ENCODE assay signal across 9 cellular contexts in genomic region chr14:102020058-102020971, GRCh38. TPM values are rescaled to one million over a fixed set of nuclear protein-coding genes. Genes with fewer than 3 reads are reported as not detected.
DNase-seq lines count a peak whose midpoint lies in the region; ATAC-seq and TF ChIP-seq lines count a peak whose summit lies in the region.
"Had no signal": no experiment of that assay in that cellular context is flagged by ENCODE, and none has a peak within 500 bp of the region (broad histone marks: within the 10 kb centered on the region; RNA-seq: fewer than 3 reads in every experiment).

No MANE protein-coding gene starts in this region.

- no peak overlapping the region for H3K4me2 ChIP-seq in GM23338

- 0 out of 2 replicates have a peak, but pooled peaks cover 22% of the 10 kb centered on the region for H3F3A ChIP-seq in GM23338 (replicated peaks; ENCODE audit: low read depth)

- H3K27ac ChIP-seq in naive thymus-derived CD4-positive, alpha-beta T cell (ENCODE audit: low read depth, low read length), result peak overlapping the region; percentile 51
- H3K27ac ChIP-seq in GM23338 (ENCODE audit: low read depth), result no peak overlapping the region

- H3K9me2 ChIP-seq in GM23338 (ENCODE audit: insufficient read depth), result no peaks in the 10 kb centered on the region

- no peaks in the 10 kb centered on the region for H3K79me2 ChIP-seq in GM23338 (replicated peaks; ENCODE audit: insufficient read depth)

- DNase-seq in AG04449 (ENCODE audit: low read depth, low spot score) (peak; percentile 71), M059J (ENCODE audit: low read depth) (peak; percentile 89), midbrain (lab: John Stamatoyannopoulos, UW) (no peak), GM23338 (ENCODE audit: low spot score) (no peak), iPS-NIHi11 (ENCODE audit: low spot score) (no peak), 8988T (no peak)
- peak; percentile 21 for DNase-seq in activated naive CD4-positive, alpha-beta T cell treated with Interleukin-2 at 50 U/mL for 16 hours
- DNase-seq in naive thymus-derived CD4-positive, alpha-beta T cell, result peak in 8 of 9 donors; percentile 35 to 71 (median 60)
- DNase-seq: NCI-H1436 had no signal

- peaks cover 27 to 81% (median 41%) of the 10 kb centered on the region in 3 experiments for H3K36me3 ChIP-seq in naive thymus-derived CD4-positive, alpha-beta T cell (ENCODE audit: control insufficient read depth in 2 of 3, insufficient read depth in 3 of 3, low read length in 3 of 3)
- H3K36me3 ChIP-seq in GM23338 (ENCODE audit: insufficient read depth), result peaks cover 76% of the 10 kb centered on the region

- TF ChIP-seq CTCF in AG04449 (IDR thresholded peaks at IDR 0.05; ENCODE audit: insufficient read depth, low read length, missing control alignments), result no peak
- TF ChIP-seq CTCF in GM23338 (conservative IDR thresholded peaks at IDR 0.05; ENCODE audit: low read depth in 2 of 2), result no peak

- no peak overlapping the region for H3K4me3 ChIP-seq in AG04449 (ENCODE audit: low read depth, low read length)
- H3K4me3 ChIP-seq in naive thymus-derived CD4-positive, alpha-beta T cell (ENCODE audit: low read length), result no peak overlapping the region
- H3K4me3 ChIP-seq in GM23338, result no peak overlapping the region

- POLR2A ChIA-PET in AG04449 (lab: Yijun Ruan, JAX), result interaction anchor here (1.7 kb wide), 1 partner anchor 8 kb away, joined by 4 read pairs; no protein-coding TSS in a partner anchor
- POLR2A ChIA-PET in naive thymus-derived CD4-positive, alpha-beta T cell (lab: Charles Lee), result interaction anchor here (0.8 to 1.6 kb wide), 4 partner anchors 13 to 75 kb away, joined by 3 to 6 read pairs (median 3); no protein-coding TSS in a partner anchor

- H3K4me1 Mint-ChIP-seq in naive thymus-derived CD4-positive, alpha-beta T cell, result peaks cover 11 to 23% (median 15%) of the 10 kb centered on the region in 7 donors
- H3K4me1 Mint-ChIP-seq in GM23338, result no peaks in the 10 kb centered on the region

- H2AFZ ChIP-seq in GM23338, result no peak overlapping the region

- H3K9me3 Mint-ChIP-seq in naive thymus-derived CD4-positive, alpha-beta T cell, result no peaks in the 10 kb centered on the region
- no peaks in the 10 kb centered on the region for H3K9me3 Mint-ChIP-seq in GM23338

- no peaks in the 10 kb centered on the region for H3K9me3 ChIP-seq in naive thymus-derived CD4-positive, alpha-beta T cell (ENCODE audit: control insufficient read depth in 2 of 3, low read length in 3 of 3)

- peak overlapping the region; percentile 9 to 81 (median 60) for H3K4me3 Mint-ChIP-seq in naive thymus-derived CD4-positive, alpha-beta T cell
- H3K4me3 Mint-ChIP-seq in GM23338, result no peak overlapping the region

- H3K27me3 Mint-ChIP-seq in naive thymus-derived CD4-positive, alpha-beta T cell, result no peaks in the 10 kb centered on the region
- H3K27me3 Mint-ChIP-seq in GM23338 (ENCODE audit: insufficient read depth, low read depth, poor library complexity), result peaks cover 8% of the 10 kb centered on the region

- peaks cover 9 to 50% (median 28%) of the 10 kb centered on the region in 5 donors for H3K36me3 Mint-ChIP-seq in naive thymus-derived CD4-positive, alpha-beta T cell
- peaks cover 93% of the 10 kb centered on the region for H3K36me3 Mint-ChIP-seq in GM23338 (ENCODE audit: low read depth)

- CTCF ChIA-PET in AG04449 (lab: Yijun Ruan, JAX), result interaction anchor here (0.9 to 1.8 kb wide), 4 partner anchors 8 to 76 kb away, joined by 3 to 5 read pairs (median 4); no protein-coding TSS in a partner anchor
- CTCF ChIA-PET in naive thymus-derived CD4-positive, alpha-beta T cell (lab: Charles Lee), result interaction anchor here (0.7 to 1.2 kb wide), 4 partner anchors 46 to 1391 kb away, joined by 3 read pairs; no protein-coding TSS in a partner anchor

- intact Hi-C loops in naive thymus-derived CD4-positive, alpha-beta T cell (cut with micrococcal nuclease), result loop anchor here (1.0 to 2.0 kb wide), 5 partner anchors 59 to 313 kb away; partner anchors contain the start of gene HSP90AA1 (in 1 of the 2)

- ATAC-seq in naive thymus-derived CD4-positive, alpha-beta T cell, result peak; percentile 82
- no peak for ATAC-seq in GM23338

- peaks cover 0 to 14% of the 10 kb centered on the region in 2 donors for H3K4me1 ChIP-seq in naive thymus-derived CD4-positive, alpha-beta T cell (ENCODE audit: control insufficient read depth in 2 of 2, insufficient read depth in 2 of 2, low read length in 2 of 2)
- H3K4me1 ChIP-seq in GM23338 (ENCODE audit: insufficient read depth), result no peaks in the 10 kb centered on the region

- peak overlapping the region; percentile 76 to 94 (median 89) for H3K27ac Mint-ChIP-seq in naive thymus-derived CD4-positive, alpha-beta T cell
- no peak overlapping the region for H3K27ac Mint-ChIP-seq in GM23338

- peaks cover 11% of the 10 kb centered on the region for H4K20me1 ChIP-seq in GM23338 (replicated peaks; ENCODE audit: insufficient read depth)

- no peaks in the 10 kb centered on the region for H3K27me3 ChIP-seq in naive thymus-derived CD4-positive, alpha-beta T cell (ENCODE audit: control insufficient read depth in 2 of 2, insufficient read depth in 2 of 2, low read length in 2 of 2)
- H3K27me3 ChIP-seq in GM23338 (ENCODE audit: insufficient read depth), result no peaks in the 10 kb centered on the region

TF ChIP-seq in GM23338, 12 proteins besides CTCF, POLR2A, EP300 and RAD21:
- TF ChIP-seq ZNF114 (CRISPR knock-in tag; IDR thresholded peaks at IDR 0.05) (no peak), JUNB (IDR thresholded peaks at IDR 0.05; ENCODE audit: unreplicated experiment) (no peak), STAT1 (IDR thresholded peaks at IDR 0.05; ENCODE audit: unreplicated experiment) (no peak), ZNF462 (CRISPR knock-in tag; IDR thresholded peaks at IDR 0.05) (no peak), NANOG (IDR thresholded peaks at IDR 0.05; ENCODE audit: borderline replicate concordance) (no peak), EZH2 (IDR thresholded peaks at IDR 0.05; ENCODE audit: low read depth, unreplicated experiment) (no peak), POLR2AphosphoS5 (IDR thresholded peaks at IDR 0.05; ENCODE audit: low read depth) (no peak), ZNF331 (CRISPR knock-in tag; IDR thresholded peaks at IDR 0.05; ENCODE audit: low read depth) (no peak)

RNA-seq across cellular contexts. Expression of gene DYNC1H1, which starts 55.9 kb away (rescaled TPM):
- total RNA-seq in M059J (2014; rRNA removed; shearing (Covaris generic)), result 93.0 and 257 TPM in 2 replicates
- total RNA-seq in naive thymus-derived CD4-positive, alpha-beta T cell, result 100 to 1,000 TPM; 252 to 310 (median 273) TPM
- 10 to 100 TPM; 28.9 to 39.8 TPM for polyA plus RNA-seq in naive thymus-derived CD4-positive, alpha-beta T cell
- 604 and 635 TPM in 2 replicates for total RNA-seq in GM23338 (2014; rRNA removed; shearing (Covaris generic))
- polyA plus RNA-seq in GM23338 (2016; fragmentation: Nextera tagmentation; extraction: Ambion mirVana), result 179 and 181 TPM in 2 replicates

Comparison
In these comparisons a context has a peak if more than half of its experiments do, and no peak if none do; other contexts are left out.
1. DNase-seq: peak in AG04449 (single experiment), M059J (single experiment), activated naive CD4-positive, alpha-beta T cell treated with Interleukin-2 at 50 U/mL for 16 hours (single experiment) and naive thymus-derived CD4-positive, alpha-beta T cell (8 of 9); none in midbrain (single experiment), GM23338 (single experiment), iPS-NIHi11 (single experiment) and 8988T (single experiment).